In the genomic region with DNA sequence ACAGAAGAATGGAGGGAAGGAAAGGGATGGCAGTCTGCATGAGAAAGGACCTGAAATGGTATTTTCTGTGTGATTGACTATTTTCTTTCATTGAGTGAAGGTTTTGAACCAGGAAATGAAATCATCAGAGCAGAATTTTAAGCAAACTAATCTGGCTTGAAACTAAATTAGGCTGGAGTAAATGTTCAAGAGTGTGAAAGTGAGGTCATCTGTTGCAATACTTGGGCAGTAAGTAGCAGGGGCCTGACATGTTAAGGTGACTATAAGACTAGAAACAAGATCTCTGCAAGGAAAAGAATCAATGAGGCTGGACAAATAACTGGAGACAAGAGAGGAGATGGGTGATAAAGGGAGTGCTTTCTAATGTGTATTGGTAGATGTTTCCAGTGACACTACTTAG, we compare ENCODE assay signal across 39 cellular contexts.
"Had no signal": no experiment of that assay in that cellular context is flagged by ENCODE, and none has a peak within 500 bp of the region (broad histone marks: within the 10 kb centered on the region; RNA-seq: fewer than 3 reads in every experiment).

No MANE protein-coding gene starts in this region.

- DNase-seq: activated B cell treated with CpG ODN at 0.5 μM for 24 hours; activated CD4-positive, alpha-beta memory T cell treated with anti-CD3 and anti-CD28 coated beads for 36 hours; activated CD4-positive, alpha-beta T cell treated with anti-CD3 and anti-CD28 coated beads for 4 hours; activated CD4-positive, alpha-beta T cell treated with anti-CD3 and anti-CD28 coated beads, Interleukin-2, amount 10 ng/mL, durations not matched to agents 24 days and 14 days; activated CD4-positive, alpha-beta T cell treated with anti-CD3 and anti-CD28 coated beads, Interleukin-2, amount 50 U/mL, for 1 hour; activated CD4-positive, alpha-beta T cell treated with anti-CD3 and anti-CD28 coated beads, Interleukin-2, amount 50 U/mL, for 4 hours; activated CD4-positive, CD25-positive, alpha-beta regulatory T cell treated with anti-CD3 and anti-CD28 coated beads, Interleukin-2, amount 50 U/mL, for 72 hours; activated CD8-positive, alpha-beta memory T cell treated with anti-CD3 and anti-CD28 coated beads, Interleukin-2, amount 50 U/mL, for 4 hours; activated CD8-positive, alpha-beta T cell treated with anti-CD3 and anti-CD28 coated beads for 36 hours; activated effector memory CD4-positive, alpha-beta T cell treated with anti-CD3 and anti-CD28 coated beads, Interleukin-2, amount 50 U/mL, for 16 hours; activated gamma-delta T cell treated with Interleukin-2 at 50 U/mL for 16 hours; activated naive CD4-positive, alpha-beta T cell; activated naive CD4-positive, alpha-beta T cell treated with anti-CD3 and anti-CD28 coated beads for 36 hours; activated naive CD4-positive, alpha-beta T cell treated with anti-CD3 and anti-CD28 coated beads, Interleukin-2, amount 50 U/mL, for 16 hours; activated naive CD8-positive, alpha-beta T cell treated with anti-CD3 and anti-CD28 coated beads for 36 hours; activated T-cell treated with anti-CD3 and anti-CD28 coated beads for 4 hours; activated T-cell treated with anti-CD3 and anti-CD28 coated beads, Interleukin-2, amount 50 U/mL, for 1 hour; activated T-cell treated with anti-CD3 and anti-CD28 coated beads, Interleukin-2, amount 50 U/mL, for 4 hours; activated T-cell treated with anti-CD3 and anti-CD28 coated beads, Interleukin-2, amount 50 U/mL, for 72 hours; adrenal gland; amniotic stem cell; aorta; caudate nucleus; cerebellar nuclear complex; T-helper 1 cell; T-helper 2 cell; T-helper 9 cell had no signal

- H3K27ac ChIP-seq: adrenal gland, cardiac muscle cell, VCaP had no signal

- H3K9me3 ChIP-seq: adrenal gland had no signal

- ATAC-seq: activated CD8-positive, alpha-beta T cell treated with anti-CD3 and anti-CD28 coated beads for 36 hours; activated naive CD4-positive, alpha-beta T cell treated with anti-CD3 and anti-CD28 coated beads, Interleukin-2, amount 50 U/mL, for 72 hours; activated T-cell treated with anti-CD3 and anti-CD28 coated beads, Interleukin-2, amount 50 U/mL, for 4 hours; activated T-cell treated with anti-CD3 and anti-CD28 coated beads, Interleukin-2, amount 50 U/mL, for 72 hours; activated T-helper 17 cell treated with anti-CD3 and anti-CD28 coated beads, Interleukin-2, amount 50 U/mL, for 72 hours had no signal

- H3K27me3 ChIP-seq: adrenal gland, cardiac muscle cell had no signal

- H3K4me1 Mint-ChIP-seq: activated CD4-positive, alpha-beta T cell treated with anti-CD3 and anti-CD28 coated beads, Interleukin-2, amount 10 ng/mL, durations not matched to agents 24 days and 14 days; activated naive CD8-positive, alpha-beta T cell treated with anti-CD3 and anti-CD28 coated beads for 36 hours; activated T-helper 17 cell treated with anti-CD3 and anti-CD28 coated beads, Interleukin-2, amount 50 U/mL, for 72 hours; brain; central memory CD8-positive, alpha-beta T cell had no signal

- H3K4me3 ChIP-seq: adrenal gland, cardiac muscle cell had no signal

- H3K36me3 ChIP-seq: adrenal gland, cardiac muscle cell had no signal

- H3K27ac Mint-ChIP-seq: activated B cell treated with CpG ODN at 0.5 μM for 24 hours; activated CD4-positive, alpha-beta memory T cell treated with anti-CD3 and anti-CD28 coated beads for 36 hours; activated CD4-positive, alpha-beta T cell treated with anti-CD3 and anti-CD28 coated beads, Interleukin-2, amount 10 ng/mL, durations not matched to agents 24 days and 14 days; activated CD8-positive, alpha-beta T cell treated with anti-CD3 and anti-CD28 coated beads for 36 hours; activated naive CD4-positive, alpha-beta T cell treated with anti-CD3 and anti-CD28 coated beads for 36 hours; activated naive CD4-positive, alpha-beta T cell treated with anti-CD3 and anti-CD28 coated beads, Interleukin-2, amount 50 U/mL, for 72 hours; activated naive CD8-positive, alpha-beta T cell treated with anti-CD3 and anti-CD28 coated beads for 36 hours; activated T-cell treated with anti-CD3 and anti-CD28 coated beads, Interleukin-2, amount 50 U/mL, for 72 hours; activated T-helper 1 cell treated with anti-CD3 and anti-CD28 coated beads, Interleukin-12 subunit alpha, Interleukin-12 subunit beta, Interleukin-2, Interleukin-4 antibody, amounts not matched to agents 30 ng/mL and 10 ng/mL and 1 ng/mL, durations not matched to agents 14 hours and 24 hours and 36 hours; activated T-helper 17 cell treated with anti-CD3 and anti-CD28 coated beads, Interleukin-2, amount 50 U/mL, for 72 hours; brain; T-helper 1 cell treated with Interleukin-12 subunit alpha and Interleukin-12 subunit beta and Interleukin-4 antibody, amounts not matched to agents 30 μg/mL and 1 μg/mL, for 36 hours; T-helper 2 cell treated with Interferon-gamma antibody and Interleukin-4, amounts not matched to agents 5 μg/mL and 100 μg/mL, for 36 hours had no signal

- H3K9me3 Mint-ChIP-seq: activated B cell treated with CpG ODN at 0.5 μM for 24 hours; activated CD4-positive, alpha-beta T cell treated with anti-CD3 and anti-CD28 coated beads, Interleukin-2, amount 10 ng/mL, durations not matched to agents 24 days and 14 days; activated CD8-positive, alpha-beta T cell treated with anti-CD3 and anti-CD28 coated beads for 36 hours; activated naive CD4-positive, alpha-beta T cell treated with anti-CD3 and anti-CD28 coated beads for 36 hours; activated naive CD4-positive, alpha-beta T cell treated with anti-CD3 and anti-CD28 coated beads, Interleukin-2, amount 50 U/mL, for 72 hours; activated naive CD8-positive, alpha-beta T cell treated with anti-CD3 and anti-CD28 coated beads for 36 hours; activated T-cell treated with anti-CD3 and anti-CD28 coated beads, Interleukin-2, amount 50 U/mL, for 4 hours; activated T-cell treated with anti-CD3 and anti-CD28 coated beads, Interleukin-2, amount 50 U/mL, for 72 hours; activated T-helper 1 cell treated with anti-CD3 and anti-CD28 coated beads, Interleukin-12 subunit alpha, Interleukin-12 subunit beta, Interleukin-2, Interleukin-4 antibody, amounts not matched to agents 30 ng/mL and 10 ng/mL and 1 ng/mL, durations not matched to agents 14 hours and 24 hours and 36 hours; activated T-helper 17 cell treated with anti-CD3 and anti-CD28 coated beads, Interleukin-2, amount 50 U/mL, for 72 hours; brain; central memory CD8-positive, alpha-beta T cell; T-helper 1 cell treated with Interleukin-12 subunit alpha and Interleukin-12 subunit beta and Interleukin-4 antibody, amounts not matched to agents 30 μg/mL and 1 μg/mL, for 36 hours; T-helper 2 cell treated with Interferon-gamma antibody and Interleukin-4, amounts not matched to agents 5 μg/mL and 100 μg/mL, for 36 hours had no signal

- H3K27me3 Mint-ChIP-seq: activated CD4-positive, alpha-beta T cell treated with anti-CD3 and anti-CD28 coated beads, Interleukin-2, amount 10 ng/mL, durations not matched to agents 24 days and 14 days; activated CD8-positive, alpha-beta T cell treated with anti-CD3 and anti-CD28 coated beads for 36 hours; brain had no signal

- H3K4me3 Mint-ChIP-seq: activated B cell treated with CpG ODN at 0.5 μM for 24 hours; activated CD4-positive, alpha-beta memory T cell treated with anti-CD3 and anti-CD28 coated beads for 36 hours; activated CD4-positive, alpha-beta T cell treated with anti-CD3 and anti-CD28 coated beads, Interleukin-2, amount 10 ng/mL, durations not matched to agents 24 days and 14 days; activated CD8-positive, alpha-beta T cell treated with anti-CD3 and anti-CD28 coated beads for 36 hours; activated naive CD4-positive, alpha-beta T cell treated with anti-CD3 and anti-CD28 coated beads for 36 hours; activated naive CD8-positive, alpha-beta T cell treated with anti-CD3 and anti-CD28 coated beads for 36 hours; activated T-cell treated with anti-CD3 and anti-CD28 coated beads, Interleukin-2, amount 50 U/mL, for 4 hours; activated T-cell treated with anti-CD3 and anti-CD28 coated beads, Interleukin-2, amount 50 U/mL, for 72 hours; activated T-helper 1 cell treated with anti-CD3 and anti-CD28 coated beads, Interleukin-12 subunit alpha, Interleukin-12 subunit beta, Interleukin-2, Interleukin-4 antibody, amounts not matched to agents 30 ng/mL and 10 ng/mL and 1 ng/mL, durations not matched to agents 14 hours and 24 hours and 36 hours; activated T-helper 17 cell treated with anti-CD3 and anti-CD28 coated beads, Interleukin-2, amount 50 U/mL, for 72 hours; brain; central memory CD8-positive, alpha-beta T cell; T-helper 1 cell treated with Interleukin-12 subunit alpha and Interleukin-12 subunit beta and Interleukin-4 antibody, amounts not matched to agents 30 μg/mL and 1 μg/mL, for 36 hours; T-helper 2 cell treated with Interferon-gamma antibody and Interleukin-4, amounts not matched to agents 5 μg/mL and 100 μg/mL, for 36 hours had no signal

- H3K36me3 Mint-ChIP-seq: activated CD4-positive, alpha-beta memory T cell treated with anti-CD3 and anti-CD28 coated beads for 36 hours; activated naive CD4-positive, alpha-beta T cell treated with anti-CD3 and anti-CD28 coated beads, Interleukin-2, amount 50 U/mL, for 72 hours; activated naive CD8-positive, alpha-beta T cell treated with anti-CD3 and anti-CD28 coated beads for 36 hours; brain had no signal

- H3K4me1 ChIP-seq: adrenal gland had no signal

- FAIRE-seq: astrocyte, bronchial epithelial cell, TTC549 had no signal
